17 cellular contexts compared by ENCODE assay signal in the genomic region with DNA sequence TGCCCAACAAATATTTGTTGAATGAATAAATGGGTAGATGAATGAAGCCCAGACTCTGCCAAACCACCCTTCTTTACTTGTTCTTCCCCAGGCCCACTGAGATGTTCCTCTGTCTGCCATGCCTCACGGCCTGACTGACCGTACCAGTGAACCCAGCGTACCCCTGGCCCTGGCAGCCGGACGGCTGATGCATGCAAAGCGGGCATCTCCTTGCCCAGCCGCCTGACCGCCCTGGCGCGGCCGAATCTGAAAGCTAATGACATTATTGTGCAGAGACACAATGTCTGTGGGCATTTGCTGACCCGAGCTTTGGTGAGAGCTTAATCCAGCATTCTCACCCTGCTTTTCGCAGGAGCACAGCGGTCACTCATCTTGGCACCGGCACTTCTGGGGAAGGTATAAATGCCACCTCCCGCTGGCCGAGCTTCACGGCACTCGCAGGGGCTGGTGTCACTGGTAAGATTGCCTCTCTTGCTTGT. TPM values are rescaled to one million over a fixed set of nuclear protein-coding genes. Genes with fewer than 3 reads are reported as not detected.
DNase-seq lines count a peak whose midpoint lies in the region.
"Had no signal": no experiment of that assay in that cellular context is flagged by ENCODE, and none has a peak within 500 bp of the region (broad histone marks: within the 10 kb centered on the region; RNA-seq: fewer than 3 reads in every experiment).

CRYBB2 (plus strand) TSS at position 429 of the 479 bp plus-strand sequence. CDS start 1,791 bp downstream, outside the sequence.

- H2BK12ac ChIP-seq in neuronal stem cell (ENCODE audit: low read length), result no peak within 1 kb of the TSS

- no peak within 1 kb of the TSS for H2AFZ ChIP-seq in neuronal stem cell (ENCODE audit: low read length)

- H2BK15ac ChIP-seq in neuronal stem cell (ENCODE audit: low read length), result no peak within 1 kb of the TSS

- H3K23ac ChIP-seq in neuronal stem cell (ENCODE audit: low read depth, low read length, poor library complexity), result peak within 1 kb of the TSS; percentile 36

- no peak within 1 kb of the TSS for H3K4me3 ChIP-seq in BLaER1
- H3K4me3 ChIP-seq in H7 (ENCODE audit: insufficient read depth, low read depth, low read length), result no peak within 1 kb of the TSS
- peak within 1 kb of the TSS in 1 of 2 donors; percentile 33 for H3K4me3 ChIP-seq in neuronal stem cell (ENCODE audit: low read length in 2 of 2)
- H3K4me3 ChIP-seq: BLaER1 treated with 17β-estradiol and CSF1 and Interleukin-3, amounts not matched to agents 10 nM and 100 nM had no signal

- peaks cover 11% of the 10 kb centered on the region for H3K9me3 ChIP-seq in BLaER1
- no peaks in the 10 kb centered on the region for H3K9me3 ChIP-seq in neuronal stem cell (replicated peaks in 1 of 2; ENCODE audit: control insufficient read depth in 2 of 2, insufficient read depth in 1 of 2, low read depth in 1 of 2, low read length in 2 of 2)
- H3K9me3 ChIP-seq: BE2C had no signal

- H2BK120ac ChIP-seq in neuronal stem cell (ENCODE audit: low read depth, low read length), result no peak within 1 kb of the TSS

- H4K91ac ChIP-seq in neuronal stem cell (ENCODE audit: low read depth, low read length, poor library complexity), result no peak within 1 kb of the TSS

- H3K4me1 ChIP-seq in BLaER1 (peaks cover 9% of the 10 kb centered on the region; the same call in 1 of the 2 replicates), neuronal stem cell (ENCODE audit: control insufficient read depth in 2 of 2, insufficient read depth in 1 of 2, low read depth in 1 of 2, low read length in 2 of 2) (peaks cover 0 to 1% of the 10 kb centered on the region in 2 donors)

- WGBS in neuronal stem cell (ENCODE audit: extremely low coverage in 2 of 2, insufficient read length in 2 of 2, insufficient replicate concordance in 1 of 2), 2 donors, result no CpG with 5 or more reads among the region's 19 CpGs

- no peaks in the 10 kb centered on the region for H4K20me1 ChIP-seq in BLaER1
- H4K20me1 ChIP-seq: BLaER1 treated with 17β-estradiol and CSF1 and Interleukin-3, amounts not matched to agents 10 nM and 100 nM had no signal

- no peak within 1 kb of the TSS for H4K8ac ChIP-seq in neuronal stem cell (ENCODE audit: low read depth, low read length)

- peak within 1 kb of the TSS; percentile 49 for H3K18ac ChIP-seq in neuronal stem cell (ENCODE audit: low read length)

- H3K36me3 ChIP-seq in BLaER1 (no peaks in the 10 kb centered on the region), H7 (replicated peaks; ENCODE audit: control insufficient read depth, insufficient read depth, low read length) (no peaks in the 10 kb centered on the region), neuronal stem cell (replicated peaks in 1 of 2; ENCODE audit: control insufficient read depth in 2 of 2, insufficient read depth in 2 of 2, low read length in 2 of 2) (no peaks in the 10 kb centered on the region)
- H3K36me3 ChIP-seq: BE2C; BLaER1 treated with 17β-estradiol and CSF1 and Interleukin-3, amounts not matched to agents 10 nM and 100 nM had no signal

- H3K4ac ChIP-seq in neuronal stem cell (ENCODE audit: low read length), result no peak within 1 kb of the TSS

- H3K27me3 ChIP-seq in BLaER1, result no peaks in the 10 kb centered on the region
- H3K27me3 ChIP-seq in H7 (ENCODE audit: control insufficient read depth, insufficient read depth, low read length), result no peaks in the 10 kb centered on the region
- peaks cover 0 to 18% (median 0%) of the 10 kb centered on the region in 3 experiments for H3K27me3 ChIP-seq in neuronal stem cell (ENCODE audit: control insufficient read depth in 3 of 3, insufficient read depth in 3 of 3, low read depth in 1 of 3, low read length in 3 of 3)
- H3K27me3 ChIP-seq: BE2C; BLaER1 treated with 17β-estradiol and CSF1 and Interleukin-3, amounts not matched to agents 10 nM and 100 nM had no signal

- no peaks in the 10 kb centered on the region for H3K79me1 ChIP-seq in neuronal stem cell (ENCODE audit: low read depth, low read length)

- H3K27ac ChIP-seq in BLaER1 (no peak within 1 kb of the TSS), neuronal stem cell (replicated peaks; ENCODE audit: low read length) (no peak within 1 kb of the TSS)
- H3K27ac ChIP-seq: BLaER1 treated with 17β-estradiol and CSF1 and Interleukin-3, amounts not matched to agents 10 nM and 100 nM; C4-2B had no signal

- H3K14ac ChIP-seq in neuronal stem cell (ENCODE audit: low read length), result no peak within 1 kb of the TSS

- peak within 1 kb of the TSS; percentile 21 for H3K4me2 ChIP-seq in BLaER1
- H3K4me2 ChIP-seq in neuronal stem cell (ENCODE audit: insufficient read depth, low read length, poor library complexity, severe bottlenecking), result no peak within 1 kb of the TSS

- no peak within 1 kb of the TSS for H2AK5ac ChIP-seq in neuronal stem cell (ENCODE audit: low read depth, low read length)

- DNase-seq in H7 (peak; percentile 15), neuronal stem cell (ENCODE audit: low spot score) (no peak), hippocampal formation (lab: John Stamatoyannopoulos, UW) (no peak), SHP77 treated with DMSO at 0.1 percent for 48 hours (lab: John Stamatoyannopoulos, UW) (no peak)
- DNase-seq in stimulated activated CD4-positive, alpha-beta T cell treated with anti-CD3 and anti-CD28 coated beads, Interleukin-15, amount 100 ng/mL, for 24 hours, result no peak
- DNase-seq: 8988T; ACHN; BE2C; Caco-2; Calu3; CD4-positive, alpha-beta T cell; CD8-positive, alpha-beta T cell; GF-D8 had no signal

- H2BK5ac ChIP-seq in neuronal stem cell (ENCODE audit: low read length), result no peak within 1 kb of the TSS

- H3K9ac ChIP-seq in BLaER1, result no peak within 1 kb of the TSS
- H3K9ac ChIP-seq in neuronal stem cell (ENCODE audit: low read depth, low read length, poor library complexity), result no peak within 1 kb of the TSS
- H3K9ac ChIP-seq: BLaER1 treated with 17β-estradiol and CSF1 and Interleukin-3, amounts not matched to agents 10 nM and 100 nM had no signal

RNA-seq across cellular contexts. Expression of gene CRYBB2, which starts in this region (rescaled TPM):
- total RNA-seq in H7 (2014; rRNA removed; shearing (Covaris generic)), result 0.59 TPM in 1 of 2 replicates, not detected in the other
- 0.22 TPM for polyA plus RNA-seq in neuronal stem cell (2013, experiment 1 of 2)
- polyA plus RNA-seq in neuronal stem cell (2013, experiment 2 of 2), result 0.28 TPM
- total RNA-seq: A673; Caco-2; CD4-positive, alpha-beta T cell; CD8-positive, alpha-beta T cell had no signal

Comparison
In these comparisons a context has a peak if more than half of its experiments do, and no peak if none do; other contexts are left out.
1. Peak in DNase-seq in H7; RNA of the gene not detected or under 1 TPM.